ENCODE assay signal across 1 cellular context in the genomic region with DNA sequence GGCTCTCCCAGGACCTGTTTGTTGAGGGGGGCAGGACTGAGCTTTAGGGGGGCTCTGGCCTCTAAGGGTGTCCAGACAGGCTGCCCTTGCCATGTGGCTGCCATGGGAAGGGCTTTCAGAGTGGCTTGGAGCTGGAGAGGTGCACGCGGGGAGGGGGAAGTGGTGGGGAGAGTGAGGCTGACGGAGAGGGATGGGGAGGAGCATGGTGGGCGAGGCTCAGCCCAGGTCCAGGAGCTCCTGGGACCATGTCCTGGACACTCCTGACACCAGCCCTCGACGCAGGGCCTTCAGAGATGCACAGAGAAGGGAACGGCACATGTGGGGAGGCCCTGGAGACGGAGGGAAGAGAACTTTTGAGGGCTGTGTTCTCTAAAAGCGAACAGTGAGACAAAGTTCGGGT.
TF ChIP-seq lines count a peak whose summit lies in the region.

No MANE protein-coding gene starts in this region.

TF ChIP-seq in HepG2, 621 proteins besides CTCF, POLR2A, EP300 and RAD21 (continued from another document):
- TF ChIP-seq, protein P1, sequence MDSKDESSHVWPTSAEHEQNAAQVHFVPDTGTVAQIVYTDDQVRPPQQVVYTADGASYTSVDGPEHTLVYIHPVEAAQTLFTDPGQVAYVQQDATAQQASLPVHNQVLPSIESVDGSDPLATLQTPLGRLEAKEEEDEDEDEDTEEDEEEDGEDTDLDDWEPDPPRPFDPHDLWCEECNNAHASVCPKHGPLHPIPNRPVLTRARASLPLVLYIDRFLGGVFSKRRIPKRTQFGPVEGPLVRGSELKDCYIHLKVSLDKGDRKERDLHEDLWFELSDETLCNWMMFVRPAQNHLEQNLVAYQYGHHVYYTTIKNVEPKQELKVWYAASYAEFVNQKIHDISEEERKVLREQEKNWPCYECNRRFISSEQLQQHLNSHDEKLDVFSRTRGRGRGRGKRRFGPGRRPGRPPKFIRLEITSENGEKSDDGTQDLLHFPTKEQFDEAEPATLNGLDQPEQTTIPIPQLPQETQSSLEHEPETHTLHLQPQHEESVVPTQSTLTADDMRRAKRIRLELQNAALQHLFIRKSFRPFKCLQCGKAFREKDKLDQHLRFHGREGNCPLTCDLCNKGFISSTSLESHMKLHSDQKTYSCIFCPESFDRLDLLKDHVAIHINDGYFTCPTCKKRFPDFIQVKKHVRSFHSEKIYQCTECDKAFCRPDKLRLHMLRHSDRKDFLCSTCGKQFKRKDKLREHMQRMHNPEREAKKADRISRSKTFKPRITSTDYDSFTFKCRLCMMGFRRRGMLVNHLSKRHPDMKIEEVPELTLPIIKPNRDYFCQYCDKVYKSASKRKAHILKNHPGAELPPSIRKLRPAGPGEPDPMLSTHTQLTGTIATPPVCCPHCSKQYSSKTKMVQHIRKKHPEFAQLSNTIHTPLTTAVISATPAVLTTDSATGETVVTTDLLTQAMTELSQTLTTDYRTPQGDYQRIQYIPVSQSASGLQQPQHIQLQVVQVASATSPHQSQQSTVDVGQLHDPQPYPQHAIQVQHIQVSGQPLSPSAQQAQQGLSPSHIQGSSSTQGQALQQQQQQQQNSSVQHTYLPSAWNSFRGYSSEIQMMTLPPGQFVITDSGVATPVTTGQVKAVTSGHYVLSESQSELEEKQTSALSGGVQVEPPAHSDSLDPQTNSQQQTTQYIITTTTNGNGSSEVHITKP (CRISPR knock-in tag; IDR thresholded peaks at IDR 0.05; ENCODE audit: low read depth): no peak
